Comparison of ENCODE assay signal across 10 cellular contexts in genomic region chr7:47992446-47992845, GRCh38. TPM values are rescaled to one million over a fixed set of nuclear protein-coding genes. Genes with fewer than 3 reads are reported as not detected.
DNase-seq lines count a peak whose midpoint lies in the region; ATAC-seq and TF ChIP-seq lines count a peak whose summit lies in the region.
"Had no signal": no experiment of that assay in that cellular context is flagged by ENCODE, and none has a peak within 500 bp of the region (broad histone marks: within the 10 kb centered on the region; RNA-seq: fewer than 3 reads in every experiment).

No MANE protein-coding gene starts in this region.

- peak overlapping the region; percentile 91 to 98 (median 94) for H3K4me3 Mint-ChIP-seq in naive thymus-derived CD8-positive, alpha-beta T cell

- peak; percentile 53 for DNase-seq in ACHN
- DNase-seq in caudate nucleus (lab: John Stamatoyannopoulos, UW) = no peak
- no peak for DNase-seq in naive thymus-derived CD8-positive, alpha-beta T cell
- DNase-seq in omental fat pad (ENCODE audit: low spot score) = no peak

- H3K36me3 ChIP-seq in HUES64 (ENCODE audit: insufficient read depth, low read length) = no peaks in the 10 kb centered on the region

- ATAC-seq in naive thymus-derived CD8-positive, alpha-beta T cell = no peak
- ATAC-seq in HG03135 (IDR thresholded peaks at IDR 0.05; ENCODE audit: unreplicated experiment) (no peak), HG02852 (IDR thresholded peaks at IDR 0.05; ENCODE audit: unreplicated experiment) (no peak), omental fat pad (ENCODE audit: low FRiP score) (no peak), HG03097 (IDR thresholded peaks at IDR 0.05; ENCODE audit: low FRiP score, unreplicated experiment) (no peak)

- H3K4me1 Mint-ChIP-seq in naive thymus-derived CD8-positive, alpha-beta T cell = peaks cover 18 to 20% (median 20%) of the 10 kb centered on the region in 4 donors

- H3K27me3 ChIP-seq in HUES64 (ENCODE audit: insufficient read depth, low read length) = no peaks in the 10 kb centered on the region

- POLR2A ChIA-PET in naive thymus-derived CD8-positive, alpha-beta T cell (lab: Charles Lee) = interaction anchor here (0.6 to 3.1 kb wide), 10 partner anchors 12 to 120 kb away, joined by 4 to 54 read pairs (median 8); partner anchors contain the start of genes HUS1 and UPP1

- in situ Hi-C loops in ACHN (cut with HindIII; ENCODE audit: low pct_ligation_motif_present, low pct_unique_long_range_greater_than_20kb, low sequenced_read_pairs) = loop anchor here (25.0 kb wide), 1 partner anchor 95 kb away; the partner anchor contains the start of gene UPP1

- no peaks in the 10 kb centered on the region for H3K36me3 Mint-ChIP-seq in naive thymus-derived CD8-positive, alpha-beta T cell

- H3K27ac Mint-ChIP-seq in naive thymus-derived CD8-positive, alpha-beta T cell = peak overlapping the region; percentile 93 to 98 (median 95)

- peaks cover 25% of the 10 kb centered on the region for H3K4me1 ChIP-seq in HUES64 (ENCODE audit: insufficient read depth, low read length)

- peak overlapping the region; percentile 67; the same call in 1 of the 2 replicates for H3K4me3 ChIP-seq in HUES64 (ENCODE audit: low read length)

- H3K9me3 Mint-ChIP-seq in naive thymus-derived CD8-positive, alpha-beta T cell = peaks cover 0 to 13% (median 0%) of the 10 kb centered on the region in 9 donors

- 65% methylated on average over 3 of the region's 3 CpGs for WGBS in HUES64

- no peaks in the 10 kb centered on the region for H3K27me3 Mint-ChIP-seq in naive thymus-derived CD8-positive, alpha-beta T cell

- H3K9ac ChIP-seq in HUES64 (ENCODE audit: low read depth, low read length) = no peak overlapping the region

- H3K27ac ChIP-seq in HUES64 (ENCODE audit: low read depth, low read length) (no peak overlapping the region), caudate nucleus (ENCODE audit: low read depth, low read length) (peak overlapping the region; percentile 11)

- H3K9me3 ChIP-seq in HUES64 (ENCODE audit: insufficient read depth, low read depth, low read length) = no peaks in the 10 kb centered on the region

- no peak for TF ChIP-seq CTCF in omental fat pad (IDR thresholded peaks at IDR 0.05)

RNA-seq across cellular contexts. Expression of gene HUS1, which starts 13.0 kb away (rescaled TPM):
- 17.2 TPM for polyA plus RNA-seq in HUES64 (2013, experiment 1 of 2)
- 18.4 TPM for polyA plus RNA-seq in HUES64 (2013, experiment 2 of 2)
- total RNA-seq in naive thymus-derived CD8-positive, alpha-beta T cell = 10 to 100 TPM; 74.2 to 78.8 TPM
- 10 to 100 TPM; 26.9 to 36.8 (median 32.5) TPM for polyA plus RNA-seq in naive thymus-derived CD8-positive, alpha-beta T cell
- 10 to 100 TPM; 21.7 to 43.0 (median 32.2) TPM for total RNA-seq in omental fat pad

RNA-seq across cellular contexts. Expression of gene SUN3, which starts 36.5 kb away (rescaled TPM):
- polyA plus RNA-seq in HUES64 (2013, experiment 1 of 2) = not detected
- polyA plus RNA-seq in HUES64 (2013, experiment 2 of 2) = not detected
- not detected for total RNA-seq in naive thymus-derived CD8-positive, alpha-beta T cell
- 1 to 10 TPM in 2 of 3 donors, under 1 TPM in 1; 0.60 to 2.3 (median 1.0) TPM for polyA plus RNA-seq in naive thymus-derived CD8-positive, alpha-beta T cell
- total RNA-seq in omental fat pad = not detected
- total RNA-seq: Daoy, frontal cortex had no signal

RNA-seq across cellular contexts. Expression of gene C7orf57, which starts 42.9 kb away (rescaled TPM):
- polyA plus RNA-seq in HUES64 (2013, experiment 1 of 2) = not detected
- polyA plus RNA-seq in HUES64 (2013, experiment 2 of 2) = 0.25 TPM
- total RNA-seq in naive thymus-derived CD8-positive, alpha-beta T cell = not detected
- polyA plus RNA-seq in naive thymus-derived CD8-positive, alpha-beta T cell = under 1 TPM in 2 of 3 donors, not detected in 1; 0.07 to 0.13 TPM
- total RNA-seq in omental fat pad = under 1 TPM in 1 of 4 donors, not detected in 3; 0.24 TPM

RNA-seq across cellular contexts. Expression of gene PKD1L1, which starts 44.2 kb away (rescaled TPM):
- 0.10 TPM for polyA plus RNA-seq in HUES64 (2013, experiment 1 of 2)
- under 0.01 TPM for polyA plus RNA-seq in HUES64 (2013, experiment 2 of 2)
- total RNA-seq in naive thymus-derived CD8-positive, alpha-beta T cell = under 1 TPM; 0.66 to 0.78 TPM
- under 1 TPM in 2 of 3 donors, not detected in 1; 0.07 to 0.08 TPM for polyA plus RNA-seq in naive thymus-derived CD8-positive, alpha-beta T cell
- total RNA-seq in omental fat pad = 10 to 100 TPM in 1 of 4 donors, 1 to 10 TPM in 1, under 1 TPM in 2; 0.38 to 81.7 (median 0.82) TPM
